In the genomic region with DNA sequence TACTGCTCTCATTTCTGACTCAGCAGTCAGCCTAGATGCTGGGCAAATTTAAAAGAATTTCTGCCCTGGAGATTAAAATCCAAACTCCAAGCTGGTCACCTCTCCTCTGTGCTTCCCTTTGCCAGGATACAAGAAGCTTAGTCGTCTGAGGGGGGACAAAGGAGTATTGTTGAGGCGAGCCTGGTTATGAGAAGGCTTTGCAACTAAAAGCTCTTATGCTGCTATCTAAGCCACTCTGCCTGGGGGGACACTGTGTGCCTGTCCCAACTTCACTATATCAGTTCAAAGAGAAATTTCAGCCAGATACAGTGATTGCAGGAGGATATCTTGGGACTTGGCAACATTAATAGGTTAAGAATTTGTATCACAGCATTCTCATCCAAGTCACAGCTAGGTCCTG, we compare ENCODE assay signal across 18 cellular contexts. TPM values are rescaled to one million over a fixed set of nuclear protein-coding genes. Genes with fewer than 3 reads are reported as not detected.
DNase-seq lines count a peak whose midpoint lies in the region; ATAC-seq and TF ChIP-seq lines count a peak whose summit lies in the region.
"Had no signal": no experiment of that assay in that cellular context is flagged by ENCODE, and none has a peak within 500 bp of the region (broad histone marks: within the 10 kb centered on the region; RNA-seq: fewer than 3 reads in every experiment).

No MANE protein-coding gene starts in this region.

- H3K4me3 ChIP-seq in retinal pigment epithelial cell (ENCODE audit: low read length), result no peak overlapping the region
- H3K4me3 ChIP-seq: SJCRH30 had no signal

- in situ Hi-C loops in SK-MEL-5 (cut with HindIII; ENCODE audit: low pct_unique_long_range_greater_than_20kb, low sequenced_read_pairs), result no loop called here

- no peak for TF ChIP-seq CTCF in retinal pigment epithelial cell (conservative IDR thresholded peaks at IDR 0.05; ENCODE audit: low read depth, low read length)

- ATAC-seq in GM21737 (IDR thresholded peaks at IDR 0.05; ENCODE audit: unreplicated experiment), result no peak
- ATAC-seq in GM19467 (IDR thresholded peaks at IDR 0.05; ENCODE audit: unreplicated experiment), result no peak
- ATAC-seq in GM18502 (IDR thresholded peaks at IDR 0.05; ENCODE audit: poor library complexity, unreplicated experiment), result no peak
- ATAC-seq: PC-3 had no signal

- DNase-seq in Ammon's horn (ENCODE audit: low spot score), result peak; percentile 75
- DNase-seq in SK-MEL-5 (ENCODE audit: low read depth, low spot score), result peak; percentile 90
- DNase-seq in islet precursor cell, result peak; percentile 82
- DNase-seq in retinal pigment epithelial cell (ENCODE audit: low read depth), result peak; percentile 47
- no peak for DNase-seq in T-helper 2 cell
- DNase-seq: CD4-positive, alpha-beta T cell; DMS153; GDM1; IMR-90; NCI-H1417; NCI-H187; NCI-H2227 treated with DMSO at 0.1 percent for 48 hours; NCI-H510A treated with DMSO at 0.1 percent for 48 hours; PC-3 had no signal

RNA-seq across cellular contexts. Expression of gene PLEKHH1, which starts 10.8 kb away (rescaled TPM):
- 143 and 156 TPM in 2 replicates for total RNA-seq in SK-MEL-5 (2014; rRNA removed; shearing (Covaris generic))
- 122 and 158 TPM in 2 replicates for polyA plus RNA-seq in SK-MEL-5 (2015; cell fraction: cytosol; rRNA removed)
- polyA plus RNA-seq in SK-MEL-5 (2015; cell fraction: nucleus; rRNA removed), result 784 and 815 TPM in 2 replicates

RNA-seq across cellular contexts. Expression of gene TMEM229B, which starts 33.7 kb away (rescaled TPM):
- 59.2 and 62.3 TPM in 2 replicates for total RNA-seq in SK-MEL-5 (2014; rRNA removed; shearing (Covaris generic))
- 81.7 and 93.2 TPM in 2 replicates for polyA plus RNA-seq in SK-MEL-5 (2015; cell fraction: cytosol; rRNA removed)
- polyA plus RNA-seq in SK-MEL-5 (2015; cell fraction: nucleus; rRNA removed), result 23.8 and 41.6 TPM in 2 replicates
- total RNA-seq: PC-3, SJCRH30 had no signal
- polyA plus RNA-seq: IMR-90 had no signal

Comparison
In these comparisons a context has a peak if more than half of its experiments do, and no peak if none do; other contexts are left out.
1. DNase-seq: peak in Ammon's horn (single experiment), SK-MEL-5 (single experiment), islet precursor cell (single experiment) and retinal pigment epithelial cell (single experiment); none in T-helper 2 cell (0 of 5).